In genomic region chr17:79547586-79547985, GRCh38 we compare ENCODE assay signal across 14 cellular contexts.
"Had no signal": no experiment of that assay in that cellular context is flagged by ENCODE, and none has a peak within 500 bp of the region (broad histone marks: within the 10 kb centered on the region; RNA-seq: fewer than 3 reads in every experiment).

No MANE protein-coding gene starts in this region.

- H3K36me3 Mint-ChIP-seq: naive thymus-derived CD4-positive, alpha-beta T cell had no signal

- H3K27ac ChIP-seq: heart left ventricle, psoas muscle, right lobe of liver, stomach, thoracic aorta, transverse colon had no signal

- H3K4me1 Mint-ChIP-seq: naive thymus-derived CD4-positive, alpha-beta T cell had no signal

- H3K4me3 Mint-ChIP-seq: naive thymus-derived CD4-positive, alpha-beta T cell had no signal

- ATAC-seq: heart left ventricle; left lobe of liver; naive thymus-derived CD4-positive, alpha-beta T cell; psoas muscle; right lobe of liver had no signal

- H3K36me3 ChIP-seq: heart left ventricle, right lobe of liver, stomach, thoracic aorta, transverse colon had no signal

- H3K27me3 ChIP-seq: right lobe of liver had no signal

- H3K4me1 ChIP-seq: heart left ventricle, psoas muscle, right lobe of liver, stomach, transverse colon had no signal

- H3K9me3 ChIP-seq: right lobe of liver, stomach, thoracic aorta had no signal

- H3K4me3 ChIP-seq: heart left ventricle, psoas muscle, right lobe of liver, stomach, thoracic aorta, transverse colon had no signal

- DNase-seq: effector memory CD4-positive, alpha-beta T cell; heart left ventricle; hippocampal formation; mammary epithelial cell; naive thymus-derived CD4-positive, alpha-beta T cell; retina; stimulated activated naive CD4-positive, alpha-beta T cell; stomach; substantia nigra; transverse colon had no signal

- H3K27ac Mint-ChIP-seq: naive thymus-derived CD4-positive, alpha-beta T cell had no signal
